In genomic region chr1:7698666-7699065, GRCh38 we compare ENCODE assay signal across 22 cellular contexts.
DNase-seq lines count a peak whose midpoint lies in the region; ATAC-seq and TF ChIP-seq lines count a peak whose summit lies in the region.
"Had no signal": no experiment of that assay in that cellular context is flagged by ENCODE, and none has a peak within 500 bp of the region (broad histone marks: within the 10 kb centered on the region; RNA-seq: fewer than 3 reads in every experiment).

No MANE protein-coding gene starts in this region.

- H3K4me1 ChIP-seq in CD4-positive, CD25-positive, alpha-beta regulatory T cell (ENCODE audit: control insufficient read depth, insufficient read depth, low read length, poor library complexity, severe bottlenecking): peaks cover 9% of the 10 kb centered on the region
- H3K4me1 ChIP-seq in foreskin keratinocyte: no peaks in the 10 kb centered on the region
- H3K4me1 ChIP-seq in sigmoid colon: peaks cover 0 to 5% (median 0%) of the 10 kb centered on the region in 4 donors
- H3K4me1 ChIP-seq: HAP-1 had no signal

- peaks cover 4% of the 10 kb centered on the region for H3K27me3 ChIP-seq in CD4-positive, CD25-positive, alpha-beta regulatory T cell (ENCODE audit: control insufficient read depth, insufficient read depth, low read length)
- H3K27me3 ChIP-seq in foreskin keratinocyte (peaks cover 43% of the 10 kb centered on the region), sigmoid colon (peaks cover 0 to 5% (median 0%) of the 10 kb centered on the region in 3 donors)

- peaks cover 0 to 5% (median 0%) of the 10 kb centered on the region in 7 donors for H3K9me3 Mint-ChIP-seq in CD4-positive, CD25-positive, alpha-beta regulatory T cell
- peaks cover 13% of the 10 kb centered on the region for H3K9me3 Mint-ChIP-seq in mesothelial cell of epicardium

- 87 to 90% methylated on average over 7 of the region's 7 CpGs for WGBS in sigmoid colon, 2 donors

- H3K27me3 Mint-ChIP-seq in CD4-positive, CD25-positive, alpha-beta regulatory T cell: peaks cover 38% of the 10 kb centered on the region
- peaks cover 4% of the 10 kb centered on the region for H3K27me3 Mint-ChIP-seq in T-helper 17 cell
- peaks cover 66% of the 10 kb centered on the region for H3K27me3 Mint-ChIP-seq in mesothelial cell of epicardium (ENCODE audit: low read depth)

- no peak for TF ChIP-seq EP300 in sigmoid colon (IDR thresholded peaks at IDR 0.05)

- H3K36me3 Mint-ChIP-seq in CD4-positive, CD25-positive, alpha-beta regulatory T cell: peaks cover 4% of the 10 kb centered on the region
- H3K36me3 Mint-ChIP-seq in T-helper 17 cell (ENCODE audit: low read depth) (peaks cover 3% of the 10 kb centered on the region), mesothelial cell of epicardium (no peaks in the 10 kb centered on the region)
- H3K36me3 Mint-ChIP-seq: CD8-positive, alpha-beta T cell; IgD-negative memory B cell had no signal

- H3K27ac Mint-ChIP-seq in CD4-positive, CD25-positive, alpha-beta regulatory T cell: peak overlapping the region in 2 of 3 donors; percentile 48 to 67
- H3K27ac Mint-ChIP-seq in T-helper 17 cell (peak overlapping the region; percentile 66), mesothelial cell of epicardium (no peak overlapping the region)
- H3K27ac Mint-ChIP-seq: CD8-positive, alpha-beta T cell had no signal

- no peak for TF ChIP-seq CTCF in foreskin keratinocyte (conservative IDR thresholded peaks at IDR 0.05)
- TF ChIP-seq CTCF in sigmoid colon (IDR thresholded peaks at IDR 0.05): no peak
- no peak for TF ChIP-seq CTCF in mesothelial cell of epicardium (IDR thresholded peaks at IDR 0.05; ENCODE audit: unreplicated experiment)

- H3K4me3 Mint-ChIP-seq in CD4-positive, CD25-positive, alpha-beta regulatory T cell: no peak overlapping the region
- H3K4me3 Mint-ChIP-seq in T-helper 17 cell (no peak overlapping the region), mesothelial cell of epicardium (no peak overlapping the region)
- H3K4me3 Mint-ChIP-seq: CD8-positive, alpha-beta T cell; IgD-negative memory B cell had no signal

- TF ChIP-seq POLR2A in sigmoid colon (IDR thresholded peaks at IDR 0.05): no peak

- peaks cover 5 to 33% (median 18%) of the 10 kb centered on the region in 4 donors for H3K4me1 Mint-ChIP-seq in CD4-positive, CD25-positive, alpha-beta regulatory T cell
- H3K4me1 Mint-ChIP-seq in T-helper 17 cell (peaks cover 19% of the 10 kb centered on the region), mesothelial cell of epicardium (peaks cover 5% of the 10 kb centered on the region)

- intact Hi-C loops in sigmoid colon (cut with DNase I): no loop called here

- no peak overlapping the region for H3K27ac ChIP-seq in CD4-positive, CD25-positive, alpha-beta regulatory T cell (ENCODE audit: insufficient read depth, low read length, poor library complexity, severe bottlenecking)
- no peak overlapping the region for H3K27ac ChIP-seq in foreskin keratinocyte
- no peak overlapping the region for H3K27ac ChIP-seq in sigmoid colon
- H3K27ac ChIP-seq: BLaER1, SK-N-MC had no signal

- ATAC-seq in CD4-positive, CD25-positive, alpha-beta regulatory T cell (ENCODE audit: low read depth in 2 of 2): no peak
- ATAC-seq in T-helper 17 cell (peak; percentile 40), foreskin keratinocyte (peak; percentile 70)
- ATAC-seq: CD8-positive, alpha-beta T cell; GM12878; PC-3 had no signal

- H3K9me3 ChIP-seq in CD4-positive, CD25-positive, alpha-beta regulatory T cell (ENCODE audit: control insufficient read depth in 2 of 2, low read length in 2 of 2): peaks cover 0 to under 1% of the 10 kb centered on the region in 2 experiments
- H3K9me3 ChIP-seq in T-helper 17 cell (ENCODE audit: control insufficient read depth, low read length, poor library complexity, severe bottlenecking): no peaks in the 10 kb centered on the region
- no peaks in the 10 kb centered on the region for H3K9me3 ChIP-seq in sigmoid colon
- H3K9me3 ChIP-seq: HAP-1 had no signal

- H3K4me3 ChIP-seq in CD4-positive, CD25-positive, alpha-beta regulatory T cell (ENCODE audit: low read depth, low read length): no peak overlapping the region
- H3K4me3 ChIP-seq in sigmoid colon: no peak overlapping the region
- H3K4me3 ChIP-seq: BLaER1, GM12878, HAP-1, SK-N-MC had no signal

- DNase-seq in A172 (ENCODE audit: low spot score) (peak; percentile 5), T-helper 17 cell (no peak), foreskin keratinocyte (peak in 1 of 2 donors; percentile 50), NCI-H1092 treated with DMSO at 0.1 percent for 48 hours (lab: John Stamatoyannopoulos, UW) (no peak), sigmoid colon (no peak), mesothelial cell of epicardium (ENCODE audit: low spot score in 2 of 2, unreplicated experiment in 2 of 2) (no peak)
- DNase-seq in CD4-positive, CD25-positive, alpha-beta regulatory T cell: no peak
- DNase-seq: ACHN; CD8-positive, alpha-beta T cell; DND-41; NCI-H1417 treated with DMSO at 0.1 percent for 48 hours; NCI-H187; NCI-H2107; NCI-H446 treated with DMSO at 0.1 percent for 48 hours; NCI-H526 treated with DMSO at 0.1 percent for 48 hours; PC-3; SHP77 treated with DMSO at 0.1 percent for 48 hours had no signal

- no peaks in the 10 kb centered on the region for H3K36me3 ChIP-seq in CD4-positive, CD25-positive, alpha-beta regulatory T cell (ENCODE audit: control insufficient read depth, insufficient read depth, low read length)
- H3K36me3 ChIP-seq in sigmoid colon: no peaks in the 10 kb centered on the region
- H3K36me3 ChIP-seq: BLaER1, HAP-1 had no signal

Comparison
In these comparisons a context has a peak if more than half of its experiments do, and no peak if none do; other contexts are left out.
1. ATAC-seq: peak in T-helper 17 cell (single experiment) and foreskin keratinocyte (single experiment); none in CD4-positive, CD25-positive, alpha-beta regulatory T cell (0 of 2).